Comparison of ENCODE assay signal across 1 cellular context in the genomic region with DNA sequence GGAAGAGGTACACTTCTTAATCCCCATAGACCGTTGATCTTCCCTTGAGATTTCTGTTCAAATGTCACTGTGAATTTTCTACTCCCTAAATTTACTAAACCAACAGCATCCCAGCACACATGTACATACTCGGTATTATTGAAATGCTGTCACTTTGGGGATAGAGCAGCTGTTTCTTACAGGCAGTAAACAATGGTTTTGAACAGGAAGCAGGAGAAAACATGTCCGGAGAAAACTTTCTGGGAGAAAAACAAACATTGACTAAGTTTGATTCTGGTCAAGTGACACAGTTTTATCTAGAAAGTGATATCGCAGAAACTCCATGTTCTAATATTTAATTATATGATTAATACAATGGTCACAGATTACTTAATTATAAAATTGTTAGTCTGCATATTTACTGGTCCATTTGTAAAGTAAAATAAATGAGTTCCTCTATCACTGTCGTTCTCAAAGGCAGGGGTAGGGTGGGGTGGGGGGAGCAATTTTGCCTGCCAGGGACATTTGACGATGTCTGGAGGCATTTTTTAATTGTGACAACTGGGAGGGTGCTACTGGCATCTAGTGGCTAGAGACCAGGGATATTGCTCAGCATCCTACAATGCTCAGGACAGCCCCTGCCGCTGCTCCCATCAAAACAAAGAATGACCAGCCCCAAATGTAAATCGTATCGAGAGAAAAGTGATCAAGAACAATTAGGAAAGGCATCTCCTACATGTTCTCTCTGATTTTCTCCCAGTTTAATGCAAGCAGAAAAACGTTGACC.
TF ChIP-seq lines count a peak whose summit lies in the region.

No MANE protein-coding gene starts in this region.

TF ChIP-seq in WTC11, 78 proteins besides CTCF, POLR2A, EP300 and RAD21 (continued from another document):
- TF ChIP-seq PRDM15 (CRISPR knock-in tag; IDR thresholded peaks at IDR 0.05) (no peak), HMGXB4 (CRISPR knock-in tag; IDR thresholded peaks at IDR 0.05) (no peak), ZNF416 (CRISPR knock-in tag; IDR thresholded peaks at IDR 0.05) (no peak), TCF7 (CRISPR knock-in tag; IDR thresholded peaks at IDR 0.05; ENCODE audit: low read depth) (no peak), CREM (CRISPR knock-in tag; IDR thresholded peaks at IDR 0.05) (no peak), FOXK1 (CRISPR knock-in tag; IDR thresholded peaks at IDR 0.05) (no peak)
- TF ChIP-seq, protein P1, sequence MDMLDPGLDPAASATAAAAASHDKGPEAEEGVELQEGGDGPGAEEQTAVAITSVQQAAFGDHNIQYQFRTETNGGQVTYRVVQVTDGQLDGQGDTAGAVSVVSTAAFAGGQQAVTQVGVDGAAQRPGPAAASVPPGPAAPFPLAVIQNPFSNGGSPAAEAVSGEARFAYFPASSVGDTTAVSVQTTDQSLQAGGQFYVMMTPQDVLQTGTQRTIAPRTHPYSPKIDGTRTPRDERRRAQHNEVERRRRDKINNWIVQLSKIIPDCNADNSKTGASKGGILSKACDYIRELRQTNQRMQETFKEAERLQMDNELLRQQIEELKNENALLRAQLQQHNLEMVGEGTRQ (CRISPR knock-in tag; IDR thresholded peaks at IDR 0.05) = no peak
